Comparison of ENCODE assay signal across 1 cellular context in the genomic region with DNA sequence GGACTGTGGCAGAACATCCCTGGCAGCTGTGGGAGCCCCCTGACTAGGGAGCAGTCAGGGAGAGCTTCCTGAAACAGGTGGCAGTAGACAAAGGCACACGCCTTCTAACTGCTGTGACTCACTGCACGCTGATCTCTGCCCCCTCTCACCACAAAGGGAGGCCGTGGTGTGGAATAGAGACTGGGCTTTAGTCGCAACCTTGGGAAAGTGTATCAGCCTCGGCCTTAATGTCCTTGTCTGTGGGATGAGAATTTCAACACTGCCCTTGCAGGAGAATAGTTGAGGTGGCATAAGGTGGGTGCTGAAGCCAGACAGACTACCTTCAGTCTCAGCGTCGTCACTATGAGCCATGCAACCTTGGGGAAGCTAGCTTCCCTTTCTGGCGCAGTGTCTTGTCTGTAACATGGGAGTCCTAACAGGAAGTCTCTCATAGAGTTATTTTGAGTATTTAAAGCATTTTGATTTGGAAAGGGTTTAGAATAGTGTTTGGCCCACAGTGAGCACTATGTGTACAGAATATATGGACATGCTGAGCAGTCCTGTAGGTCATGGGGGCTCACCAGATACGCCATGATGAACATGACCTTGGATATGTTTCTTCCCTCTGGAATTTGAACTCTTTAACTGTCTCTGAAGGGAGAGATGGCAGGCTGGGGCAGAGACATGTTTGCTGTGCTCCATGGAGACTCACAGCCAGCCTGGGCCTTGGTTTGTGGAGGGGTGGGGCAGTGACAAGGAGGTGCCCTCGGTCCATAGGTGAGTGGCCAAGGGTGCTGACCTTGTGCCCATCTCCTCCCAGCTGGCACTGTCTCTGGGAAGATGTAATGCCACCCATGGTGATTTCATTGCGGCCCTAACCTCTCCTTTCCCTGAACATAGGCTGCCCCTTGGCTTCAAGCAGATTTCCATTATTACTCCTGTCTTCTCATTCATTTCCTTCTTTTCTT.
TF ChIP-seq lines count a peak whose summit lies in the region.

No MANE protein-coding gene starts in this region.

TF ChIP-seq in HepG2, 621 proteins besides CTCF, POLR2A, EP300 and RAD21 (continued from another document and continues in another):
- TF ChIP-seq, protein P1, sequence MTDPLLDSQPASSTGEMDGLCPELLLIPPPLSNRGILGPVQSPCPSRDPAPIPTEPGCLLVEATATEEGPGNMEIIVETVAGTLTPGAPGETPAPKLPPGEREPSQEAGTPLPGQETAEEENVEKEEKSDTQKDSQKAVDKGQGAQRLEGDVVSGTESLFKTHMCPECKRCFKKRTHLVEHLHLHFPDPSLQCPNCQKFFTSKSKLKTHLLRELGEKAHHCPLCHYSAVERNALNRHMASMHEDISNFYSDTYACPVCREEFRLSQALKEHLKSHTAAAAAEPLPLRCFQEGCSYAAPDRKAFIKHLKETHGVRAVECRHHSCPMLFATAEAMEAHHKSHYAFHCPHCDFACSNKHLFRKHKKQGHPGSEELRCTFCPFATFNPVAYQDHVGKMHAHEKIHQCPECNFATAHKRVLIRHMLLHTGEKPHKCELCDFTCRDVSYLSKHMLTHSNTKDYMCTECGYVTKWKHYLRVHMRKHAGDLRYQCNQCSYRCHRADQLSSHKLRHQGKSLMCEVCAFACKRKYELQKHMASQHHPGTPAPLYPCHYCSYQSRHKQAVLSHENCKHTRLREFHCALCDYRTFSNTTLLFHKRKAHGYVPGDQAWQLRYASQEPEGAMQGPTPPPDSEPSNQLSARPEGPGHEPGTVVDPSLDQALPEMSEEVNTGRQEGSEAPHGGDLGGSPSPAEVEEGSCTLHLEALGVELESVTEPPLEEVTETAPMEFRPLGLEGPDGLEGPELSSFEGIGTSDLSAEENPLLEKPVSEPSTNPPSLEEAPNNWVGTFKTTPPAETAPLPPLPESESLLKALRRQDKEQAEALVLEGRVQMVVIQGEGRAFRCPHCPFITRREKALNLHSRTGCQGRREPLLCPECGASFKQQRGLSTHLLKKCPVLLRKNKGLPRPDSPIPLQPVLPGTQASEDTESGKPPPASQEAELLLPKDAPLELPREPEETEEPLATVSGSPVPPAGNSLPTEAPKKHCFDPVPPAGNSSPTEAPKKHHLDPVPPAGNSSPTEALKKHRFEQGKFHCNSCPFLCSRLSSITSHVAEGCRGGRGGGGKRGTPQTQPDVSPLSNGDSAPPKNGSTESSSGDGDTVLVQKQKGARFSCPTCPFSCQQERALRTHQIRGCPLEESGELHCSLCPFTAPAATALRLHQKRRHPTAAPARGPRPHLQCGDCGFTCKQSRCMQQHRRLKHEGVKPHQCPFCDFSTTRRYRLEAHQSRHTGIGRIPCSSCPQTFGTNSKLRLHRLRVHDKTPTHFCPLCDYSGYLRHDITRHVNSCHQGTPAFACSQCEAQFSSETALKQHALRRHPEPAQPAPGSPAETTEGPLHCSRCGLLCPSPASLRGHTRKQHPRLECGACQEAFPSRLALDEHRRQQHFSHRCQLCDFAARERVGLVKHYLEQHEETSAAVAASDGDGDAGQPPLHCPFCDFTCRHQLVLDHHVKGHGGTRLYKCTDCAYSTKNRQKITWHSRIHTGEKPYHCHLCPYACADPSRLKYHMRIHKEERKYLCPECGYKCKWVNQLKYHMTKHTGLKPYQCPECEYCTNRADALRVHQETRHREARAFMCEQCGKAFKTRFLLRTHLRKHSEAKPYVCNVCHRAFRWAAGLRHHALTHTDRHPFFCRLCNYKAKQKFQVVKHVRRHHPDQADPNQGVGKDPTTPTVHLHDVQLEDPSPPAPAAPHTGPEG (CRISPR knock-in tag; IDR thresholded peaks at IDR 0.05): no peak
- TF ChIP-seq NCOA1 (CRISPR knock-in tag; IDR thresholded peaks at IDR 0.05) (no peak), ZNF557 (CRISPR knock-in tag; IDR thresholded peaks at IDR 0.05) (no peak), ZNF451 (CRISPR knock-in tag; IDR thresholded peaks at IDR 0.05) (0 out of 2 replicates have a peak, but pooled peaks have one; percentile 15), MED1 (CRISPR knock-in tag; IDR thresholded peaks at IDR 0.05) (peak; percentile 50; the same call in 1 of the 2 replicates), NFE2L1 (CRISPR knock-in tag; IDR thresholded peaks at IDR 0.05; ENCODE audit: borderline replicate concordance) (no peak), ZNF83 (CRISPR knock-in tag; IDR thresholded peaks at IDR 0.05; ENCODE audit: borderline replicate concordance) (no peak), SOX6 (IDR thresholded peaks at IDR 0.05) (no peak), SOX6 (CRISPR knock-in tag; IDR thresholded peaks at IDR 0.05) (peak; percentile 85), GTF2F1 (IDR thresholded peaks at IDR 0.05; ENCODE audit: low read length) (no peak), ZMYM4 (CRISPR knock-in tag; IDR thresholded peaks at IDR 0.05) (no peak), ZNF496 (CRISPR knock-in tag; IDR thresholded peaks at IDR 0.05; ENCODE audit: insufficient replicate concordance) (no peak), MXD4 (CRISPR knock-in tag; IDR thresholded peaks at IDR 0.05) (no peak), ZSCAN31 (CRISPR knock-in tag; IDR thresholded peaks at IDR 0.05; ENCODE audit: low read depth) (no peak), MAF1 (CRISPR knock-in tag; IDR thresholded peaks at IDR 0.05; ENCODE audit: borderline replicate concordance) (no peak), FOXA1 (IDR thresholded peaks at IDR 0.05) (no peak), FOXA1 (CRISPR knock-in tag; IDR thresholded peaks at IDR 0.05) (no peak), ZNF292 (CRISPR knock-in tag; IDR thresholded peaks at IDR 0.05; ENCODE audit: borderline replicate concordance, low read depth) (peak; percentile 22; the same call in 1 of the 2 replicates), NR2F6 (IDR thresholded peaks at IDR 0.05) (no peak), NR2F6 (CRISPR knock-in tag; IDR thresholded peaks at IDR 0.05) (0 out of 2 replicates have a peak, but pooled peaks have one; percentile 33), POGZ (CRISPR knock-in tag; IDR thresholded peaks at IDR 0.05) (0 out of 2 replicates have a peak, but pooled peaks have one; percentile 14), SCMH1 (CRISPR knock-in tag; IDR thresholded peaks at IDR 0.05; ENCODE audit: borderline replicate concordance) (no peak), TBX2 (CRISPR knock-in tag; IDR thresholded peaks at IDR 0.05; ENCODE audit: borderline replicate concordance) (peak; percentile 76), MAFK (conservative IDR thresholded peaks at IDR 0.05 in 1 of 2, IDR thresholded peaks at IDR 0.05 in 1 of 2; ENCODE audit: low read length in 2 of 2) (no peak), ZNF773 (CRISPR knock-in tag; IDR thresholded peaks at IDR 0.05; ENCODE audit: borderline replicate concordance) (no peak), ZNF7 (CRISPR knock-in tag; IDR thresholded peaks at IDR 0.05) (no peak)
- TF ChIP-seq, protein P2, sequence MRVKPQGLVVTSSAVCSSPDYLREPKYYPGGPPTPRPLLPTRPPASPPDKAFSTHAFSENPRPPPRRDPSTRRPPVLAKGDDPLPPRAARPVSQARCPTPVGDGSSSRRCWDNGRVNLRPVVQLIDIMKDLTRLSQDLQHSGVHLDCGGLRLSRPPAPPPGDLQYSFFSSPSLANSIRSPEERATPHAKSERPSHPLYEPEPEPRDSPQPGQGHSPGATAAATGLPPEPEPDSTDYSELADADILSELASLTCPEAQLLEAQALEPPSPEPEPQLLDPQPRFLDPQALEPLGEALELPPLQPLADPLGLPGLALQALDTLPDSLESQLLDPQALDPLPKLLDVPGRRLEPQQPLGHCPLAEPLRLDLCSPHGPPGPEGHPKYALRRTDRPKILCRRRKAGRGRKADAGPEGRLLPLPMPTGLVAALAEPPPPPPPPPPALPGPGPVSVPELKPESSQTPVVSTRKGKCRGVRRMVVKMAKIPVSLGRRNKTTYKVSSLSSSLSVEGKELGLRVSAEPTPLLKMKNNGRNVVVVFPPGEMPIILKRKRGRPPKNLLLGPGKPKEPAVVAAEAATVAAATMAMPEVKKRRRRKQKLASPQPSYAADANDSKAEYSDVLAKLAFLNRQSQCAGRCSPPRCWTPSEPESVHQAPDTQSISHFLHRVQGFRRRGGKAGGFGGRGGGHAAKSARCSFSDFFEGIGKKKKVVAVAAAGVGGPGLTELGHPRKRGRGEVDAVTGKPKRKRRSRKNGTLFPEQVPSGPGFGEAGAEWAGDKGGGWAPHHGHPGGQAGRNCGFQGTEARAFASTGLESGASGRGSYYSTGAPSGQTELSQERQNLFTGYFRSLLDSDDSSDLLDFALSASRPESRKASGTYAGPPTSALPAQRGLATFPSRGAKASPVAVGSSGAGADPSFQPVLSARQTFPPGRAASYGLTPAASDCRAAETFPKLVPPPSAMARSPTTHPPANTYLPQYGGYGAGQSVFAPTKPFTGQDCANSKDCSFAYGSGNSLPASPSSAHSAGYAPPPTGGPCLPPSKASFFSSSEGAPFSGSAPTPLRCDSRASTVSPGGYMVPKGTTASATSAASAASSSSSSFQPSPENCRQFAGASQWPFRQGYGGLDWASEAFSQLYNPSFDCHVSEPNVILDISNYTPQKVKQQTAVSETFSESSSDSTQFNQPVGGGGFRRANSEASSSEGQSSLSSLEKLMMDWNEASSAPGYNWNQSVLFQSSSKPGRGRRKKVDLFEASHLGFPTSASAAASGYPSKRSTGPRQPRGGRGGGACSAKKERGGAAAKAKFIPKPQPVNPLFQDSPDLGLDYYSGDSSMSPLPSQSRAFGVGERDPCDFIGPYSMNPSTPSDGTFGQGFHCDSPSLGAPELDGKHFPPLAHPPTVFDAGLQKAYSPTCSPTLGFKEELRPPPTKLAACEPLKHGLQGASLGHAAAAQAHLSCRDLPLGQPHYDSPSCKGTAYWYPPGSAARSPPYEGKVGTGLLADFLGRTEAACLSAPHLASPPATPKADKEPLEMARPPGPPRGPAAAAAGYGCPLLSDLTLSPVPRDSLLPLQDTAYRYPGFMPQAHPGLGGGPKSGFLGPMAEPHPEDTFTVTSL (CRISPR knock-in tag; IDR thresholded peaks at IDR 0.05; ENCODE audit: borderline replicate concordance): peak; percentile 48; the same call in 1 of the 2 replicates
- TF ChIP-seq, protein P3, sequence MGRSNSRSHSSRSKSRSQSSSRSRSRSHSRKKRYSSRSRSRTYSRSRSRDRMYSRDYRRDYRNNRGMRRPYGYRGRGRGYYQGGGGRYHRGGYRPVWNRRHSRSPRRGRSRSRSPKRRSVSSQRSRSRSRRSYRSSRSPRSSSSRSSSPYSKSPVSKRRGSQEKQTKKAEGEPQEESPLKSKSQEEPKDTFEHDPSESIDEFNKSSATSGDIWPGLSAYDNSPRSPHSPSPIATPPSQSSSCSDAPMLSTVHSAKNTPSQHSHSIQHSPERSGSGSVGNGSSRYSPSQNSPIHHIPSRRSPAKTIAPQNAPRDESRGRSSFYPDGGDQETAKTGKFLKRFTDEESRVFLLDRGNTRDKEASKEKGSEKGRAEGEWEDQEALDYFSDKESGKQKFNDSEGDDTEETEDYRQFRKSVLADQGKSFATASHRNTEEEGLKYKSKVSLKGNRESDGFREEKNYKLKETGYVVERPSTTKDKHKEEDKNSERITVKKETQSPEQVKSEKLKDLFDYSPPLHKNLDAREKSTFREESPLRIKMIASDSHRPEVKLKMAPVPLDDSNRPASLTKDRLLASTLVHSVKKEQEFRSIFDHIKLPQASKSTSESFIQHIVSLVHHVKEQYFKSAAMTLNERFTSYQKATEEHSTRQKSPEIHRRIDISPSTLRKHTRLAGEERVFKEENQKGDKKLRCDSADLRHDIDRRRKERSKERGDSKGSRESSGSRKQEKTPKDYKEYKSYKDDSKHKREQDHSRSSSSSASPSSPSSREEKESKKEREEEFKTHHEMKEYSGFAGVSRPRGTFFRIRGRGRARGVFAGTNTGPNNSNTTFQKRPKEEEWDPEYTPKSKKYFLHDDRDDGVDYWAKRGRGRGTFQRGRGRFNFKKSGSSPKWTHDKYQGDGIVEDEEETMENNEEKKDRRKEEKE (IDR thresholded peaks at IDR 0.05): no peak
- TF ChIP-seq, protein P4, sequence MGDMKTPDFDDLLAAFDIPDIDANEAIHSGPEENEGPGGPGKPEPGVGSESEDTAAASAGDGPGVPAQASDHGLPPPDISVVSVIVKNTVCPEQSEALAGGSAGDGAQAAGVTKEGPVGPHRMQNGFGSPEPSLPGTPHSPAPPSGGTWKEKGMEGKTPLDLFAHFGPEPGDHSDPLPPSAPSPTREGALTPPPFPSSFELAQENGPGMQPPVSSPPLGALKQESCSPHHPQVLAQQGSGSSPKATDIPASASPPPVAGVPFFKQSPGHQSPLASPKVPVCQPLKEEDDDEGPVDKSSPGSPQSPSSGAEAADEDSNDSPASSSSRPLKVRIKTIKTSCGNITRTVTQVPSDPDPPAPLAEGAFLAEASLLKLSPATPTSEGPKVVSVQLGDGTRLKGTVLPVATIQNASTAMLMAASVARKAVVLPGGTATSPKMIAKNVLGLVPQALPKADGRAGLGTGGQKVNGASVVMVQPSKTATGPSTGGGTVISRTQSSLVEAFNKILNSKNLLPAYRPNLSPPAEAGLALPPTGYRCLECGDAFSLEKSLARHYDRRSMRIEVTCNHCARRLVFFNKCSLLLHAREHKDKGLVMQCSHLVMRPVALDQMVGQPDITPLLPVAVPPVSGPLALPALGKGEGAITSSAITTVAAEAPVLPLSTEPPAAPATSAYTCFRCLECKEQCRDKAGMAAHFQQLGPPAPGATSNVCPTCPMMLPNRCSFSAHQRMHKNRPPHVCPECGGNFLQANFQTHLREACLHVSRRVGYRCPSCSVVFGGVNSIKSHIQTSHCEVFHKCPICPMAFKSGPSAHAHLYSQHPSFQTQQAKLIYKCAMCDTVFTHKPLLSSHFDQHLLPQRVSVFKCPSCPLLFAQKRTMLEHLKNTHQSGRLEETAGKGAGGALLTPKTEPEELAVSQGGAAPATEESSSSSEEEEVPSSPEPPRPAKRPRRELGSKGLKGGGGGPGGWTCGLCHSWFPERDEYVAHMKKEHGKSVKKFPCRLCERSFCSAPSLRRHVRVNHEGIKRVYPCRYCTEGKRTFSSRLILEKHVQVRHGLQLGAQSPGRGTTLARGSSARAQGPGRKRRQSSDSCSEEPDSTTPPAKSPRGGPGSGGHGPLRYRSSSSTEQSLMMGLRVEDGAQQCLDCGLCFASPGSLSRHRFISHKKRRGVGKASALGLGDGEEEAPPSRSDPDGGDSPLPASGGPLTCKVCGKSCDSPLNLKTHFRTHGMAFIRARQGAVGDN (CRISPR knock-in tag; IDR thresholded peaks at IDR 0.05): peak; percentile 57
- TF ChIP-seq, protein P5, sequence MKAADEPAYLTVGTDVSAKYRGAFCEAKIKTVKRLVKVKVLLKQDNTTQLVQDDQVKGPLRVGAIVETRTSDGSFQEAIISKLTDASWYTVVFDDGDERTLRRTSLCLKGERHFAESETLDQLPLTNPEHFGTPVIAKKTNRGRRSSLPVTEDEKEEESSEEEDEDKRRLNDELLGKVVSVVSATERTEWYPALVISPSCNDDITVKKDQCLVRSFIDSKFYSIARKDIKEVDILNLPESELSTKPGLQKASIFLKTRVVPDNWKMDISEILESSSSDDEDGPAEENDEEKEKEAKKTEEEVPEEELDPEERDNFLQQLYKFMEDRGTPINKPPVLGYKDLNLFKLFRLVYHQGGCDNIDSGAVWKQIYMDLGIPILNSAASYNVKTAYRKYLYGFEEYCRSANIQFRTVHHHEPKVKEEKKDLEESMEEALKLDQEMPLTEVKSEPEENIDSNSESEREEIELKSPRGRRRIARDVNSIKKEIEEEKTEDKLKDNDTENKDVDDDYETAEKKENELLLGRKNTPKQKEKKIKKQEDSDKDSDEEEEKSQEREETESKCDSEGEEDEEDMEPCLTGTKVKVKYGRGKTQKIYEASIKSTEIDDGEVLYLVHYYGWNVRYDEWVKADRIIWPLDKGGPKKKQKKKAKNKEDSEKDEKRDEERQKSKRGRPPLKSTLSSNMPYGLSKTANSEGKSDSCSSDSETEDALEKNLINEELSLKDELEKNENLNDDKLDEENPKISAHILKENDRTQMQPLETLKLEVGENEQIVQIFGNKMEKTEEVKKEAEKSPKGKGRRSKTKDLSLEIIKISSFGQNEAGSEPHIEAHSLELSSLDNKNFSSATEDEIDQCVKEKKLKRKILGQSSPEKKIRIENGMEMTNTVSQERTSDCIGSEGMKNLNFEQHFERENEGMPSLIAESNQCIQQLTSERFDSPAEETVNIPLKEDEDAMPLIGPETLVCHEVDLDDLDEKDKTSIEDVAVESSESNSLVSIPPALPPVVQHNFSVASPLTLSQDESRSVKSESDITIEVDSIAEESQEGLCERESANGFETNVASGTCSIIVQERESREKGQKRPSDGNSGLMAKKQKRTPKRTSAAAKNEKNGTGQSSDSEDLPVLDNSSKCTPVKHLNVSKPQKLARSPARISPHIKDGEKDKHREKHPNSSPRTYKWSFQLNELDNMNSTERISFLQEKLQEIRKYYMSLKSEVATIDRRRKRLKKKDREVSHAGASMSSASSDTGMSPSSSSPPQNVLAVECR (CRISPR knock-in tag; IDR thresholded peaks at IDR 0.05; ENCODE audit: borderline replicate concordance): no peak
